In the genomic region with DNA sequence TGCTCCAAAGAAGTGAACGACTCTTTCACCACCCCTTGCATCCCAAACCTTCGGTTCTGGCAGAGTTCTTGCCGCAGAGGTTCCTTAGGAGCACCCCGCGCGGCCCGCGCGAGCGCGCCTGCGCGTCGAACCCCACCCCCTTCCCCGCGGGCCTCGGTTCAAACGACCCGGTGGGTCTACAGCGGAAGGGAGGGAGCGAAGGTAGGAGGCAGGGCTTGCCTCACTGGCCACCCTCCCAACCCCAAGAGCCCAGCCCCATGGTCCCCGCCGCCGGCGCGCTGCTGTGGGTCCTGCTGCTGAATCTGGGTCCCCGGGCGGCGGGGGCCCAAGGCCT, we compare ENCODE assay signal across 8 cellular contexts. TPM values are rescaled to one million over a fixed set of nuclear protein-coding genes. Genes with fewer than 3 reads are reported as not detected.
DNase-seq lines count a peak whose midpoint lies in the region; ATAC-seq lines count a peak whose summit lies in the region.

A gene with protein sequence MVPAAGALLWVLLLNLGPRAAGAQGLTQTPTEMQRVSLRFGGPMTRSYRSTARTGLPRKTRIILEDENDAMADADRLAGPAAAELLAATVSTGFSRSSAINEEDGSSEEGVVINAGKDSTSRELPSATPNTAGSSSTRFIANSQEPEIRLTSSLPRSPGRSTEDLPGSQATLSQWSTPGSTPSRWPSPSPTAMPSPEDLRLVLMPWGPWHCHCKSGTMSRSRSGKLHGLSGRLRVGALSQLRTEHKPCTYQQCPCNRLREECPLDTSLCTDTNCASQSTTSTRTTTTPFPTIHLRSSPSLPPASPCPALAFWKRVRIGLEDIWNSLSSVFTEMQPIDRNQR (plus strand): TSS at position 161 of the 334 bp plus-strand sequence. CDS start 97 bp downstream, at position 258.

- no peaks in the 10 kb centered on the region for H3K27me3 ChIP-seq in iPS-15b (ENCODE audit: control insufficient read depth, insufficient read depth, low read length)

- H3K4me1 ChIP-seq in iPS-15b (ENCODE audit: control insufficient read depth, insufficient read depth, low read length) = no peaks in the 10 kb centered on the region

- in situ Hi-C loops in T47D (cut with HindIII; ENCODE audit: low pct_unique_long_range_greater_than_20kb, low sequenced_read_pairs) = no loop called here

- DNase-seq in DMS 273 (lab: John Stamatoyannopoulos, UW; ENCODE audit: unreplicated experiment) (peak; percentile 100), NCI-H1092 treated with DMSO at 0.1 percent for 48 hours (lab: John Stamatoyannopoulos, UW) (peak; percentile 87), T-helper 22 cell (ENCODE audit: low read depth) (peak; percentile 43), T47D (ENCODE audit: low read depth in 1 of 2, low spot score in 1 of 2) (peak; percentile 67 to 75), sciatic nerve (ENCODE audit: low spot score) (peak; percentile 86)

- peak within 1 kb of the TSS; percentile 79 for H3K9ac ChIP-seq in iPS-15b (ENCODE audit: low read depth, low read length)

- peak; percentile 41 for ATAC-seq in GM21619 (IDR thresholded peaks at IDR 0.05; ENCODE audit: unreplicated experiment)
- peak; percentile 93 for ATAC-seq in sciatic nerve
- no peak for ATAC-seq in HG03159 (IDR thresholded peaks at IDR 0.05; ENCODE audit: unreplicated experiment)

- no peaks in the 10 kb centered on the region for H3K36me3 ChIP-seq in iPS-15b (ENCODE audit: control insufficient read depth, insufficient read depth, low read length)

- H3K4me3 ChIP-seq in iPS-15b (ENCODE audit: low read depth, low read length) = peak within 1 kb of the TSS; percentile 94

- intact Hi-C loops in sciatic nerve (cut with DNase I) = no loop called here

- H3K9me3 ChIP-seq in iPS-15b (ENCODE audit: control insufficient read depth, insufficient read depth, low read length) = no peaks in the 10 kb centered on the region

RNA-seq across cellular contexts. Expression of the gene that starts here (rescaled TPM):
- 5.6 TPM for total RNA-seq in sciatic nerve

Comparison
In these comparisons a context has a peak if more than half of its experiments do, and no peak if none do; other contexts are left out.
1. DNase-seq: peak in every context shown above with its lines; median percentile 100 in DMS 273; 87 in NCI-H1092 treated with DMSO at 0.1 percent for 48 hours; 86 in sciatic nerve; 71 in T47D; 43 in T-helper 22 cell.